ENCODE assay signal across 8 cellular contexts in the genomic region with DNA sequence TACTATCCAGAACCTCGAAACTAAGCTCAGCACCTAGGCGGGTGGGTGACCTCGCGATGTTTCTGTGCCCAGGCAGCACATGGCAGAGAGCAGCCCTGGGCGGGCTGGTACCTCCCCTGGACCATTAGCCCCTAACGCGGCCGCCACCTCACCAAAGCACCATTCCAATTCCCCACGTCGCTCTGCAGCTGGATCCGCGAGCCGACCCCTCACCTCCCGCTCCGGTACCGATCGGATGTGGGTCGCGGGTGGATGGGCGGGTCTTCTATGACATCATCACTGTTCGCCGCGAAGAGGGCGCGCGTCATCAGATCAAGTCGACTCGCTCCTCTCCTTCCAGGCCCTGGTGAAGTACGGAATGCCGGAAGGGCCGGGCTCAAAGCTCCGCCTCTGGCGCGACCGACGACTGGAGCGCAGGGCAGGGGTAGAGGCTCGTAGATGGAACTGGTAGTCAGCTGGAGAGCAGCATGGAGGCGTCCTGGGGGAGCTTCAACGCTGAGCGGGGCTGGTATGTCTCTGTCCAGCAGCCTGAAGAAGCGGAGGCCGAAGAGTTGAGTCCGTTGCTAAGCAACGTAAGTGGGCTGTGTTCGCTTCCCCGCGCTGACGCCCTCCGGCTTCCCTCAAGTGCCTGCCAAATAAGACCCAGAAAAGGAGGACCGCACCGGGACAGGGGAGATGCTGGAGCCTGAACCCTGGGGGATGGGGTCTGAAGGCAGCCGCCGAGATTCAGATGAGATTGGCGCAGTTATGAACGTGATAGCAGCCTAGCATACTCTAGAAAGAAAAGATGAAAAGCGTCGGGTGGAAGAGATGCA. TPM values are rescaled to one million over a fixed set of nuclear protein-coding genes. Genes with fewer than 3 reads are reported as not detected.
DNase-seq lines count a peak whose midpoint lies in the region; ATAC-seq, FAIRE-seq and TF ChIP-seq lines count a peak whose summit lies in the region.

A gene (plus strand): TSS at position 435 of the 815 bp plus-strand sequence. CDS start 33 bp downstream, at position 468.
A gene with protein sequence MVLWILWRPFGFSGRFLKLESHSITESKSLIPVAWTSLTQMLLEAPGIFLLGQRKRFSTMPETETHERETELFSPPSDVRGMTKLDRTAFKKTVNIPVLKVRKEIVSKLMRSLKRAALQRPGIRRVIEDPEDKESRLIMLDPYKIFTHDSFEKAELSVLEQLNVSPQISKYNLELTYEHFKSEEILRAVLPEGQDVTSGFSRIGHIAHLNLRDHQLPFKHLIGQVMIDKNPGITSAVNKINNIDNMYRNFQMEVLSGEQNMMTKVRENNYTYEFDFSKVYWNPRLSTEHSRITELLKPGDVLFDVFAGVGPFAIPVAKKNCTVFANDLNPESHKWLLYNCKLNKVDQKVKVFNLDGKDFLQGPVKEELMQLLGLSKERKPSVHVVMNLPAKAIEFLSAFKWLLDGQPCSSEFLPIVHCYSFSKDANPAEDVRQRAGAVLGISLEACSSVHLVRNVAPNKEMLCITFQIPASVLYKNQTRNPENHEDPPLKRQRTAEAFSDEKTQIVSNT (minus strand): TSS at position 269 of the 815 bp plus-strand sequence. CDS start 106 bp downstream, at position 163.

- peaks cover 35% of the 10 kb centered on the region for H3K4me1 Mint-ChIP-seq in stimulated activated naive CD8-positive, alpha-beta T cell treated with anti-CD3 and anti-CD28 coated beads, Interleukin-15, amount 100 ng/mL, for 72 hours

- H3K9me3 Mint-ChIP-seq in stimulated activated naive CD8-positive, alpha-beta T cell treated with anti-CD3 and anti-CD28 coated beads, Interleukin-15, amount 100 ng/mL, for 72 hours = no peaks in the 10 kb centered on the region

- H3K4me3 Mint-ChIP-seq in stimulated activated naive CD8-positive, alpha-beta T cell treated with anti-CD3 and anti-CD28 coated beads, Interleukin-15, amount 100 ng/mL, for 72 hours = no peak within 1 kb of the TSS

- in situ Hi-C loops in HAP-1 (cut with MboI; ENCODE audit: low sequenced_read_pairs) = loop anchor here (25.0 kb wide), 1 partner anchor 344 kb away; a partner anchor contains a TSS

- peaks cover 18% of the 10 kb centered on the region for H3K36me3 ChIP-seq in HAP-1 (replicated peaks)
- H3K36me3 ChIP-seq in MG63 = peaks cover 28% of the 10 kb centered on the region
- no peaks in the 10 kb centered on the region for H3K36me3 ChIP-seq in neural cell (ENCODE audit: insufficient read depth, low read length)

- no peaks in the 10 kb centered on the region for H3K27me3 Mint-ChIP-seq in stimulated activated naive CD8-positive, alpha-beta T cell treated with anti-CD3 and anti-CD28 coated beads, Interleukin-15, amount 100 ng/mL, for 72 hours

- TF ChIP-seq RAD21 in neural cell (conservative IDR thresholded peaks at IDR 0.05) = peak; percentile 49

- peak within 1 kb of the TSS in 1 of 2 donors; percentile 42 for H3K27ac Mint-ChIP-seq in stimulated activated naive CD8-positive, alpha-beta T cell treated with anti-CD3 and anti-CD28 coated beads, Interleukin-15, amount 100 ng/mL, for 72 hours

- H3K4me2 ChIP-seq in neural cell (ENCODE audit: low read length) = peak within 1 kb of the TSS; percentile 88

- DNase-seq in HAP-1 (ENCODE audit: low spot score in 2 of 2) (peak; percentile 88 to 94), MG63 (peak; percentile 92), foreskin fibroblast (peak; percentile 96 to 98)
- DNase-seq in activated effector memory CD4-positive, alpha-beta T cell treated with anti-CD3 and anti-CD28 coated beads, Interleukin-2, amount 50 U/mL, for 16 hours = peak; percentile 96
- peak; percentile 90 to 91 for DNase-seq in stimulated activated naive CD8-positive, alpha-beta T cell treated with anti-CD3 and anti-CD28 coated beads, Interleukin-15, amount 100 ng/mL, for 72 hours

- peak; percentile 87 for TF ChIP-seq POLR2A in Raji (IDR thresholded peaks at IDR 0.05; ENCODE audit: insufficient read depth, low read depth, low read length)

- peak within 1 kb of the TSS; percentile 82 for H3K27ac ChIP-seq in neural cell (ENCODE audit: low read length)

- H3K79me2 ChIP-seq in neural cell (replicated peaks; ENCODE audit: insufficient read depth, low read length) = peaks cover 12% of the 10 kb centered on the region

- peak within 1 kb of the TSS; percentile 74 for H3K4me3 ChIP-seq in HAP-1
- H3K4me3 ChIP-seq in MG63 = peak within 1 kb of the TSS; percentile 92
- H3K4me3 ChIP-seq in foreskin fibroblast (ENCODE audit: low read depth in 1 of 2, low read length in 2 of 2) = peak within 1 kb of the TSS; percentile 80 to 89
- peak within 1 kb of the TSS; percentile 84 for H3K4me3 ChIP-seq in neural cell (ENCODE audit: low read length)

- no peaks in the 10 kb centered on the region for H4K20me1 ChIP-seq in neural cell (ENCODE audit: insufficient read depth)

- H3K4me1 ChIP-seq in HAP-1 = peaks cover 24% of the 10 kb centered on the region

- ATAC-seq in stimulated activated naive CD8-positive, alpha-beta T cell treated with anti-CD3 and anti-CD28 coated beads, Interleukin-15, amount 100 ng/mL, for 72 hours = peak; percentile 93

- TF ChIP-seq CTCF in foreskin fibroblast (IDR thresholded peaks at IDR 0.05; ENCODE audit: low read depth, low read length) (no peak), neural cell (IDR thresholded peaks at IDR 0.05; ENCODE audit: poor library complexity, severe bottlenecking) (no peak)

- peak; percentile 72 for TF ChIP-seq EP300 in neural cell (conservative IDR thresholded peaks at IDR 0.05; ENCODE audit: poor library complexity, severe bottlenecking)

- H2AFZ ChIP-seq in neural cell (ENCODE audit: low read depth, low read length) = peak within 1 kb of the TSS; percentile 84

- H3K9ac ChIP-seq in neural cell (ENCODE audit: low read length) = peak within 1 kb of the TSS; percentile 83

- FAIRE-seq in G401.6 (lab: Jason Lieb, UNC) = peak; percentile 94

- peaks cover 5% of the 10 kb centered on the region for H3F3A ChIP-seq in neural cell (ENCODE audit: insufficient read depth, low read length, poor library complexity, severe bottlenecking)

- H3K27me3 ChIP-seq in HAP-1 (ENCODE audit: low read depth) (no peaks in the 10 kb centered on the region), MG63 (no peaks in the 10 kb centered on the region), neural cell (ENCODE audit: insufficient read depth, low read depth, low read length) (no peaks in the 10 kb centered on the region)

- H3K9me2 ChIP-seq in neural cell (ENCODE audit: insufficient read depth, low read length) = no peaks in the 10 kb centered on the region

- no peaks in the 10 kb centered on the region for H3K9me3 ChIP-seq in HAP-1
- no peaks in the 10 kb centered on the region for H3K9me3 ChIP-seq in MG63
- H3K9me3 ChIP-seq in neural cell (ENCODE audit: low read length) = no peaks in the 10 kb centered on the region

TF ChIP-seq in neural cell, 6 proteins besides CTCF, POLR2A, EP300 and RAD21:
- peak; percentile 54 for TF ChIP-seq SMC3 (conservative IDR thresholded peaks at IDR 0.05; ENCODE audit: poor library complexity)
- TF ChIP-seq MXI1 (conservative IDR thresholded peaks at IDR 0.05; ENCODE audit: poor library complexity, severe bottlenecking) = peak; percentile 98
- peak; percentile 42 for TF ChIP-seq TAF1 (IDR thresholded peaks at IDR 0.05; ENCODE audit: low read depth)
- TF ChIP-seq, protein P1, sequence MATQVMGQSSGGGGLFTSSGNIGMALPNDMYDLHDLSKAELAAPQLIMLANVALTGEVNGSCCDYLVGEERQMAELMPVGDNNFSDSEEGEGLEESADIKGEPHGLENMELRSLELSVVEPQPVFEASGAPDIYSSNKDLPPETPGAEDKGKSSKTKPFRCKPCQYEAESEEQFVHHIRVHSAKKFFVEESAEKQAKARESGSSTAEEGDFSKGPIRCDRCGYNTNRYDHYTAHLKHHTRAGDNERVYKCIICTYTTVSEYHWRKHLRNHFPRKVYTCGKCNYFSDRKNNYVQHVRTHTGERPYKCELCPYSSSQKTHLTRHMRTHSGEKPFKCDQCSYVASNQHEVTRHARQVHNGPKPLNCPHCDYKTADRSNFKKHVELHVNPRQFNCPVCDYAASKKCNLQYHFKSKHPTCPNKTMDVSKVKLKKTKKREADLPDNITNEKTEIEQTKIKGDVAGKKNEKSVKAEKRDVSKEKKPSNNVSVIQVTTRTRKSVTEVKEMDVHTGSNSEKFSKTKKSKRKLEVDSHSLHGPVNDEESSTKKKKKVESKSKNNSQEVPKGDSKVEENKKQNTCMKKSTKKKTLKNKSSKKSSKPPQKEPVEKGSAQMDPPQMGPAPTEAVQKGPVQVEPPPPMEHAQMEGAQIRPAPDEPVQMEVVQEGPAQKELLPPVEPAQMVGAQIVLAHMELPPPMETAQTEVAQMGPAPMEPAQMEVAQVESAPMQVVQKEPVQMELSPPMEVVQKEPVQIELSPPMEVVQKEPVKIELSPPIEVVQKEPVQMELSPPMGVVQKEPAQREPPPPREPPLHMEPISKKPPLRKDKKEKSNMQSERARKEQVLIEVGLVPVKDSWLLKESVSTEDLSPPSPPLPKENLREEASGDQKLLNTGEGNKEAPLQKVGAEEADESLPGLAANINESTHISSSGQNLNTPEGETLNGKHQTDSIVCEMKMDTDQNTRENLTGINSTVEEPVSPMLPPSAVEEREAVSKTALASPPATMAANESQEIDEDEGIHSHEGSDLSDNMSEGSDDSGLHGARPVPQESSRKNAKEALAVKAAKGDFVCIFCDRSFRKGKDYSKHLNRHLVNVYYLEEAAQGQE (IDR thresholded peaks at IDR 0.05; ENCODE audit: borderline replicate concordance) = no peak
- no peak for TF ChIP-seq EZH2 (IDR thresholded peaks at IDR 0.05; ENCODE audit: borderline replicate concordance, insufficient read depth, low read length, poor library complexity, severe bottlenecking)
- TF ChIP-seq POLR2AphosphoS5 (IDR thresholded peaks at IDR 0.05) = peak; percentile 82

RNA-seq across cellular contexts. Expression of the first gene that starts in this region (rescaled TPM):
- total RNA-seq in MG63 (2014; rRNA removed; shearing (Covaris generic); ENCODE audit: low replicate concordance) = 4.2 and 11.4 TPM in 2 replicates
- 31.9 and 32.9 TPM in 2 replicates for polyA plus RNA-seq in neural cell
- polyA minus RNA-seq in neural cell = 102 TPM in 2 replicates

RNA-seq across cellular contexts. Expression of the second gene that starts in this region (rescaled TPM):
- 13.3 and 22.5 TPM in 2 replicates for total RNA-seq in MG63 (2014; rRNA removed; shearing (Covaris generic); ENCODE audit: low replicate concordance)
- polyA plus RNA-seq in neural cell = 7.6 and 16.7 TPM in 2 replicates
- polyA minus RNA-seq in neural cell = 20.9 and 28.4 TPM in 2 replicates

Comparison
In these comparisons a context has a peak if more than half of its experiments do, and no peak if none do; other contexts are left out.
1. Peak in every context shown above with its lines: DNase-seq, ATAC-seq, H3K4me3 ChIP-seq and H3K27ac ChIP-seq.